12 cellular contexts compared by ENCODE assay signal in the genomic region with DNA sequence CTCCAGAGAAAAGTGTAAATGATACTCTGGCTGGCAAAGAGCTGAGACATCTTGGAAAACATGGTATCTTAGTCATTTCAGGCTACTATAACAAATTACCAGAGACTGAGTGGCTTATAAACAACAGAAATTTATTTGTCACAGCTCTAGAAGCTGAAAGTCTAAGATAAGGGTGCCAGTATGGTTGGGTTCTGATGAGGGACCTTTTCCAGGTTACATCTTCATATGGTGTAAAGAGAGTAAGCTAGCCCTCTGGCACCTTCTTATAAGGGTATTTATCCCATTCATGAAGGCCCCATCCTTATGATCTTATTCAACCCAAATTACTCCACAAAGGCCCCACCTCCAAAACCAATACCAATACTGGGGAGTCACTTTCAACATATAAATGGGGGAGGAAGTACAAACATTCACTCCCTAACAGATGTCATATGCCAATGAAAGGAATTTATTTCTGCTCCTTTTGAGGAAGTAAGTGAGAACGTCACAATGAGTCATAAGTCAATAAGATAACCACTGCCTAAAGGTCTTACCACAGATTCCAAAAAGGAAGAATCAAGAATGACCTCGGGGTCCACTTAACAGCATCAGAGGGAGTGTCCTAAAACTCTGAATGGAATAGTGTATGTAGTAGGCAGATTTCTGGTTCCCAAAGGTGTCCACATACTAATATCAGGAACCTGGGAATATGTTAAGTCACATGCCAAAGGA.
DNase-seq lines count a peak whose midpoint lies in the region; ATAC-seq and TF ChIP-seq lines count a peak whose summit lies in the region.
"Had no signal": no experiment of that assay in that cellular context is flagged by ENCODE, and none has a peak within 500 bp of the region (broad histone marks: within the 10 kb centered on the region; RNA-seq: fewer than 3 reads in every experiment).

No MANE protein-coding gene starts in this region.

- no peak overlapping the region for H3K27ac ChIP-seq in lower lobe of right lung

- no peak for TF ChIP-seq CTCF in lower lobe of right lung (IDR thresholded peaks at IDR 0.05)

- intact Hi-C loops in lower lobe of right lung (cut with DNase I), result no loop called here

- H3K9me3 ChIP-seq in lower lobe of right lung, result no peaks in the 10 kb centered on the region

- DNase-seq in GDM1 (lab: John Stamatoyannopoulos, UW) (peak; percentile 14), NCI-H460 (ENCODE audit: extremely low read depth, low read depth) (peak; percentile 5), amniotic epithelial cell (ENCODE audit: low read depth) (peak; percentile 34), lower lobe of right lung (no peak)
- no peak for DNase-seq in stimulated activated CD4-positive, alpha-beta T cell treated with anti-CD3 and anti-CD28 coated beads, Interleukin-2, amount 100 ng/mL, for 48 hours
- no peak for DNase-seq in activated CD4-positive, alpha-beta T cell treated with anti-CD3 and anti-CD28 coated beads, Interleukin-2, amount 50 U/mL, for 48 hours
- DNase-seq: CD4-positive, CD25-positive, alpha-beta regulatory T cell; NCI-H1930; stimulated activated CD4-positive, alpha-beta T cell treated with anti-CD3 and anti-CD28 coated beads, Interleukin-4, amount 100 ng/mL, for 4 hours; stimulated activated naive CD8-positive, alpha-beta T cell treated with anti-CD3 and anti-CD28 coated beads, Interleukin-15, amount 100 ng/mL, for 72 hours had no signal

- no peaks in the 10 kb centered on the region for H3K27me3 ChIP-seq in lower lobe of right lung (ENCODE audit: low read depth)

- ATAC-seq in lower lobe of right lung (peak; percentile 37 to 57), GM21786 (IDR thresholded peaks at IDR 0.05; ENCODE audit: unreplicated experiment) (no peak)
- no peak for ATAC-seq in activated CD4-positive, CD25-positive, alpha-beta regulatory T cell treated with anti-CD3 and anti-CD28 coated beads, Interleukin-2, amount 50 U/mL, for 24 hours
- ATAC-seq: stimulated activated naive CD8-positive, alpha-beta T cell treated with anti-CD3 and anti-CD28 coated beads, Interleukin-15, amount 100 ng/mL, for 72 hours had no signal

- H3K4me1 ChIP-seq in lower lobe of right lung, result no peaks in the 10 kb centered on the region

- H3K4me3 ChIP-seq in lower lobe of right lung, result no peak overlapping the region

- H3K36me3 ChIP-seq in lower lobe of right lung, result no peaks in the 10 kb centered on the region

Comparison
In these comparisons a context has a peak if more than half of its experiments do, and no peak if none do; other contexts are left out.
1. DNase-seq: peak in GDM1 (single experiment), NCI-H460 (single experiment) and amniotic epithelial cell (single experiment); none in lower lobe of right lung (single experiment), stimulated activated CD4-positive, alpha-beta T cell treated with anti-CD3 and anti-CD28 coated beads, Interleukin-2, amount 100 ng/mL, for 48 hours (0 of 2) and activated CD4-positive, alpha-beta T cell treated with anti-CD3 and anti-CD28 coated beads, Interleukin-2, amount 50 U/mL, for 48 hours (0 of 2).
2. ATAC-seq: peak in lower lobe of right lung (2 of 2); none in GM21786 (single experiment) and activated CD4-positive, CD25-positive, alpha-beta regulatory T cell treated with anti-CD3 and anti-CD28 coated beads, Interleukin-2, amount 50 U/mL, for 24 hours (0 of 2).